Comparison of ENCODE assay signal across 1 cellular context in genomic region chr1:105544475-105544874, GRCh38.
TF ChIP-seq lines count a peak whose summit lies in the region.

No MANE protein-coding gene starts in this region.

TF ChIP-seq in GM23338, 12 proteins besides CTCF, POLR2A, EP300 and RAD21:
- TF ChIP-seq NANOG (IDR thresholded peaks at IDR 0.05; ENCODE audit: borderline replicate concordance) (no peak), ETS1 (IDR thresholded peaks at IDR 0.05) (no peak), CREB1 (CRISPR knock-in tag; IDR thresholded peaks at IDR 0.05; ENCODE audit: low read depth) (no peak), ZNF114 (CRISPR knock-in tag; IDR thresholded peaks at IDR 0.05) (no peak), EZH2 (IDR thresholded peaks at IDR 0.05; ENCODE audit: low read depth, unreplicated experiment) (no peak), STAT1 (IDR thresholded peaks at IDR 0.05; ENCODE audit: unreplicated experiment) (no peak), ZNF331 (CRISPR knock-in tag; IDR thresholded peaks at IDR 0.05; ENCODE audit: low read depth) (no peak), EZH2phosphoT487 (IDR thresholded peaks at IDR 0.05; ENCODE audit: unreplicated experiment) (no peak), JUNB (IDR thresholded peaks at IDR 0.05; ENCODE audit: unreplicated experiment) (no peak), POLR2AphosphoS5 (IDR thresholded peaks at IDR 0.05; ENCODE audit: low read depth) (no peak)
- TF ChIP-seq, protein P1, sequence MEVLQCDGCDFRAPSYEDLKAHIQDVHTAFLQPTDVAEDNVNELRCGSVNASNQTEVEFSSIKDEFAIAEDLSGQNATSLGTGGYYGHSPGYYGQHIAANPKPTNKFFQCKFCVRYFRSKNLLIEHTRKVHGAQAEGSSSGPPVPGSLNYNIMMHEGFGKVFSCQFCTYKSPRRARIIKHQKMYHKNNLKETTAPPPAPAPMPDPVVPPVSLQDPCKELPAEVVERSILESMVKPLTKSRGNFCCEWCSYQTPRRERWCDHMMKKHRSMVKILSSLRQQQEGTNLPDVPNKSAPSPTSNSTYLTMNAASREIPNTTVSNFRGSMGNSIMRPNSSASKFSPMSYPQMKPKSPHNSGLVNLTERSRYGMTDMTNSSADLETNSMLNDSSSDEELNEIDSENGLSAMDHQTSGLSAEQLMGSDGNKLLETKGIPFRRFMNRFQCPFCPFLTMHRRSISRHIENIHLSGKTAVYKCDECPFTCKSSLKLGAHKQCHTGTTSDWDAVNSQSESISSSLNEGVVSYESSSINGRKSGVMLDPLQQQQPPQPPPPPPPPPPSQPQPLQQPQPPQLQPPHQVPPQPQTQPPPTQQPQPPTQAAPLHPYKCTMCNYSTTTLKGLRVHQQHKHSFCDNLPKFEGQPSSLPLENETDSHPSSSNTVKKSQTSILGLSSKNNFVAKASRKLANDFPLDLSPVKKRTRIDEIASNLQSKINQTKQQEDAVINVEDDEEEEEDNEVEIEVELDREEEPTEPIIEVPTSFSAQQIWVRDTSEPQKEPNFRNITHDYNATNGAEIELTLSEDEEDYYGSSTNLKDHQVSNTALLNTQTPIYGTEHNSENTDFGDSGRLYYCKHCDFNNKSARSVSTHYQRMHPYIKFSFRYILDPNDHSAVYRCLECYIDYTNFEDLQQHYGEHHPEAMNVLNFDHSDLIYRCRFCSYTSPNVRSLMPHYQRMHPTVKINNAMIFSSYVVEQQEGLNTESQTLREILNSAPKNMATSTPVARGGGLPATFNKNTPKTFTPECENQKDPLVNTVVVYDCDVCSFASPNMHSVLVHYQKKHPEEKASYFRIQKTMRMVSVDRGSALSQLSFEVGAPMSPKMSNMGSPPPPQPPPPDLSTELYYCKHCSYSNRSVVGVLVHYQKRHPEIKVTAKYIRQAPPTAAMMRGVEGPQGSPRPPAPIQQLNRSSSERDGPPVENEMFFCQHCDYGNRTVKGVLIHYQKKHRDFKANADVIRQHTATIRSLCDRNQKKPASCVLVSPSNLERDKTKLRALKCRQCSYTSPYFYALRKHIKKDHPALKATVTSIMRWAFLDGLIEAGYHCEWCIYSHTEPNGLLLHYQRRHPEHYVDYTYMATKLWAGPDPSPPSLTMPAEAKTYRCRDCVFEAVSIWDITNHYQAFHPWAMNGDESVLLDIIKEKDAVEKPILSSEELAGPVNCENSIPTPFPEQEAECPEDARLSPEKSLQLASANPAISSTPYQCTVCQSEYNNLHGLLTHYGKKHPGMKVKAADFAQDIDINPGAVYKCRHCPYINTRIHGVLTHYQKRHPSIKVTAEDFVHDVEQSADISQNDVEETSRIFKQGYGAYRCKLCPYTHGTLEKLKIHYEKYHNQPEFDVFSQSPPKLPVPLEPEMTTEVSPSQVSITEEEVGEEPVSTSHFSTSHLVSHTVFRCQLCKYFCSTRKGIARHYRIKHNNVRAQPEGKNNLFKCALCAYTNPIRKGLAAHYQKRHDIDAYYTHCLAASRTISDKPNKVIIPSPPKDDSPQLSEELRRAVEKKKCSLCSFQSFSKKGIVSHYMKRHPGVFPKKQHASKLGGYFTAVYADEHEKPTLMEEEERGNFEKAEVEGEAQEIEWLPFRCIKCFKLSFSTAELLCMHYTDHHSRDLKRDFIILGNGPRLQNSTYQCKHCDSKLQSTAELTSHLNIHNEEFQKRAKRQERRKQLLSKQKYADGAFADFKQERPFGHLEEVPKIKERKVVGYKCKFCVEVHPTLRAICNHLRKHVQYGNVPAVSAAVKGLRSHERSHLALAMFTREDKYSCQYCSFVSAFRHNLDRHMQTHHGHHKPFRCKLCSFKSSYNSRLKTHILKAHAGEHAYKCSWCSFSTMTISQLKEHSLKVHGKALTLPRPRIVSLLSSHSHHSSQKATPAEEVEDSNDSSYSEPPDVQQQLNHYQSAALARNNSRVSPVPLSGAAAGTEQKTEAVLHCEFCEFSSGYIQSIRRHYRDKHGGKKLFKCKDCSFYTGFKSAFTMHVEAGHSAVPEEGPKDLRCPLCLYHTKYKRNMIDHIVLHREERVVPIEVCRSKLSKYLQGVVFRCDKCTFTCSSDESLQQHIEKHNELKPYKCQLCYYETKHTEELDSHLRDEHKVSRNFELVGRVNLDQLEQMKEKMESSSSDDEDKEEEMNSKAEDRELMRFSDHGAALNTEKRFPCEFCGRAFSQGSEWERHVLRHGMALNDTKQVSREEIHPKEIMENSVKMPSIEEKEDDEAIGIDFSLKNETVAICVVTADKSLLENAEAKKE (CRISPR knock-in tag; IDR thresholded peaks at IDR 0.05): no peak
- TF ChIP-seq, protein P2, sequence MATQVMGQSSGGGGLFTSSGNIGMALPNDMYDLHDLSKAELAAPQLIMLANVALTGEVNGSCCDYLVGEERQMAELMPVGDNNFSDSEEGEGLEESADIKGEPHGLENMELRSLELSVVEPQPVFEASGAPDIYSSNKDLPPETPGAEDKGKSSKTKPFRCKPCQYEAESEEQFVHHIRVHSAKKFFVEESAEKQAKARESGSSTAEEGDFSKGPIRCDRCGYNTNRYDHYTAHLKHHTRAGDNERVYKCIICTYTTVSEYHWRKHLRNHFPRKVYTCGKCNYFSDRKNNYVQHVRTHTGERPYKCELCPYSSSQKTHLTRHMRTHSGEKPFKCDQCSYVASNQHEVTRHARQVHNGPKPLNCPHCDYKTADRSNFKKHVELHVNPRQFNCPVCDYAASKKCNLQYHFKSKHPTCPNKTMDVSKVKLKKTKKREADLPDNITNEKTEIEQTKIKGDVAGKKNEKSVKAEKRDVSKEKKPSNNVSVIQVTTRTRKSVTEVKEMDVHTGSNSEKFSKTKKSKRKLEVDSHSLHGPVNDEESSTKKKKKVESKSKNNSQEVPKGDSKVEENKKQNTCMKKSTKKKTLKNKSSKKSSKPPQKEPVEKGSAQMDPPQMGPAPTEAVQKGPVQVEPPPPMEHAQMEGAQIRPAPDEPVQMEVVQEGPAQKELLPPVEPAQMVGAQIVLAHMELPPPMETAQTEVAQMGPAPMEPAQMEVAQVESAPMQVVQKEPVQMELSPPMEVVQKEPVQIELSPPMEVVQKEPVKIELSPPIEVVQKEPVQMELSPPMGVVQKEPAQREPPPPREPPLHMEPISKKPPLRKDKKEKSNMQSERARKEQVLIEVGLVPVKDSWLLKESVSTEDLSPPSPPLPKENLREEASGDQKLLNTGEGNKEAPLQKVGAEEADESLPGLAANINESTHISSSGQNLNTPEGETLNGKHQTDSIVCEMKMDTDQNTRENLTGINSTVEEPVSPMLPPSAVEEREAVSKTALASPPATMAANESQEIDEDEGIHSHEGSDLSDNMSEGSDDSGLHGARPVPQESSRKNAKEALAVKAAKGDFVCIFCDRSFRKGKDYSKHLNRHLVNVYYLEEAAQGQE (IDR thresholded peaks at IDR 0.05; ENCODE audit: unreplicated experiment): no peak
